Comparison of ENCODE assay signal across 16 cellular contexts in genomic region chr22:19002684-19003038, GRCh38.
DNase-seq lines count a peak whose midpoint lies in the region; ATAC-seq and TF ChIP-seq lines count a peak whose summit lies in the region.
"Had no signal": no experiment of that assay in that cellular context is flagged by ENCODE, and none has a peak within 500 bp of the region (broad histone marks: within the 10 kb centered on the region; RNA-seq: fewer than 3 reads in every experiment).

No MANE protein-coding gene starts in this region.

- H3K9me3 ChIP-seq in SK-N-SH (no peaks in the 10 kb centered on the region), ascending aorta (no peaks in the 10 kb centered on the region)

- TF ChIP-seq CTCF in SK-N-SH (IDR thresholded peaks at IDR 0.05) (no peak), brain (conservative IDR thresholded peaks at IDR 0.05) (no peak), ascending aorta (IDR thresholded peaks at IDR 0.05) (no peak)

- no peak overlapping the region for H3K9ac ChIP-seq in SK-N-SH
- H3K9ac ChIP-seq: BLaER1 treated with 17β-estradiol and CSF1 and Interleukin-3, amounts not matched to agents 10 nM and 100 nM had no signal

- ATAC-seq in SK-N-SH treated with all-trans-retinoic acid at 6 μM for 48 hours = no peak
- no peak for ATAC-seq in HG02970 (IDR thresholded peaks at IDR 0.05; ENCODE audit: low FRiP score, unreplicated experiment)
- ATAC-seq: HCT116 had no signal

- H3K79me2 ChIP-seq in SK-N-SH (ENCODE audit: insufficient read depth) = no peaks in the 10 kb centered on the region

- whole genome bisulfite sequencing in SK-N-SH (ENCODE audit: low lambda C conversion rate) = 12% methylated on average over 5 of the region's 5 CpGs

- peak overlapping the region in 2 of 5 experiments; percentile 10 to 40 for H3K4me3 Mint-ChIP-seq in brain
- H3K4me3 Mint-ChIP-seq: CD4-positive, alpha-beta T cell had no signal

- CTCF ChIA-PET in SK-N-SH (lab: Yijun Ruan, JAX) = interaction anchor here (1.2 kb wide), 1 partner anchor 14 kb away, joined by 3 read pairs; no protein-coding TSS in a partner anchor

- no peak for TF ChIP-seq RAD21 in SK-N-SH (IDR thresholded peaks at IDR 0.05; ENCODE audit: low read length)

- no peaks in the 10 kb centered on the region for H4K20me1 ChIP-seq in SK-N-SH (ENCODE audit: insufficient read depth)
- H4K20me1 ChIP-seq: BLaER1 treated with 17β-estradiol and CSF1 and Interleukin-3, amounts not matched to agents 10 nM and 100 nM had no signal

- peaks cover 31% of the 10 kb centered on the region for H3K36me3 Mint-ChIP-seq in brain

- H3K27ac ChIP-seq in SK-N-SH (ENCODE audit: low read depth in 2 of 2, low read length in 1 of 2) (no peak overlapping the region), ascending aorta (no peak overlapping the region)
- H3K27ac ChIP-seq: BLaER1 treated with 17β-estradiol and CSF1 and Interleukin-3, amounts not matched to agents 10 nM and 100 nM; RWPE1 had no signal

- H3K4me1 ChIP-seq in SK-N-SH (ENCODE audit: control insufficient read depth in 1 of 2, insufficient read depth in 2 of 2, low read depth in 1 of 2, low read length in 1 of 2) (no peaks in the 10 kb centered on the region; a peak in 2 of 4 replicates), ascending aorta (no peaks in the 10 kb centered on the region)
- H3K4me1 ChIP-seq: BLaER1 treated with 17β-estradiol and CSF1 and Interleukin-3, amounts not matched to agents 10 nM and 100 nM had no signal

- H3K27me3 ChIP-seq in SK-N-SH (ENCODE audit: insufficient read depth) (peaks cover 10% of the 10 kb centered on the region; the same call in 1 of the 2 replicates), ascending aorta (no peaks in the 10 kb centered on the region)
- H3K27me3 ChIP-seq: BLaER1 treated with 17β-estradiol and CSF1 and Interleukin-3, amounts not matched to agents 10 nM and 100 nM had no signal

- H3K4me3 ChIP-seq in SK-N-SH (ENCODE audit: low read depth in 2 of 2, low read length in 1 of 2) (no peak overlapping the region), ascending aorta (no peak overlapping the region)
- H3K4me3 ChIP-seq: BLaER1 treated with 17β-estradiol and CSF1 and Interleukin-3, amounts not matched to agents 10 nM and 100 nM had no signal

- no peaks in the 10 kb centered on the region for H3K27me3 Mint-ChIP-seq in brain

- peaks cover 20% of the 10 kb centered on the region for H3K4me1 Mint-ChIP-seq in brain

- no peaks in the 10 kb centered on the region for H3F3A ChIP-seq in SK-N-SH (replicated peaks; ENCODE audit: insufficient read depth)

- H3K36me3 ChIP-seq in SK-N-SH (replicated peaks in 1 of 2; ENCODE audit: control insufficient read depth in 1 of 2, insufficient read depth in 2 of 2, low read length in 1 of 2) = no peaks in the 10 kb centered on the region
- no peaks in the 10 kb centered on the region for H3K36me3 ChIP-seq in ascending aorta
- H3K36me3 ChIP-seq: BLaER1 treated with 17β-estradiol and CSF1 and Interleukin-3, amounts not matched to agents 10 nM and 100 nM had no signal

- intact Hi-C loops in ascending aorta (cut with DNase I) = no loop called here

- no peak overlapping the region for H2AFZ ChIP-seq in SK-N-SH (ENCODE audit: low read depth)

- DNase-seq in SK-N-SH = no peak
- DNase-seq in NOMO-1 treated with dmso at 0.1 percent for 144 hours (lab: John Stamatoyannopoulos, UW; ENCODE audit: unreplicated experiment) = peak; percentile 2
- no peak for DNase-seq in ascending aorta (ENCODE audit: low spot score in 2 of 2)
- no peak for DNase-seq in NCI-H146 treated with DMSO at 0.1 percent for 48 hours (lab: John Stamatoyannopoulos, UW; ENCODE audit: unreplicated experiment)
- DNase-seq: CD4-positive, alpha-beta T cell; KBM-7; NCI-H146; NCI-H2029; NCI-H345; NK-92 treated with Interleukin-12 subunit alpha and Interleukin-12 subunit beta, amount 100 ng/mL, for 24 hours had no signal

- POLR2A ChIA-PET in SK-N-SH (lab: Yijun Ruan, JAX) = no interaction called here

- H3K9me2 ChIP-seq in SK-N-SH = no peaks in the 10 kb centered on the region

- peak overlapping the region in 3 of 5 experiments; percentile 19 to 88 (median 24) for H3K27ac Mint-ChIP-seq in brain
- H3K27ac Mint-ChIP-seq: CD4-positive, alpha-beta T cell had no signal

- no peak overlapping the region for H3K4me2 ChIP-seq in SK-N-SH
- H3K4me2 ChIP-seq: BLaER1 treated with 17β-estradiol and CSF1 and Interleukin-3, amounts not matched to agents 10 nM and 100 nM had no signal

- peaks cover 0 to 3% (median 0%) of the 10 kb centered on the region in 5 experiments for H3K9me3 Mint-ChIP-seq in brain
- H3K9me3 Mint-ChIP-seq: CD4-positive, alpha-beta T cell had no signal

- TF ChIP-seq EP300 in SK-N-SH (IDR thresholded peaks at IDR 0.05; ENCODE audit: borderline replicate concordance in 1 of 2, low read depth in 1 of 2, low read length in 1 of 2) = no peak

TF ChIP-seq in SK-N-SH, 30 proteins besides CTCF, POLR2A, EP300 and RAD21:
- TF ChIP-seq GATA2 (CRISPR knock-in tag; IDR thresholded peaks at IDR 0.05) (peak; percentile 31; the same call in 1 of the 2 replicates), REST (IDR thresholded peaks at IDR 0.05; ENCODE audit: low read depth, low read length) (no peak), GABPA (IDR thresholded peaks at IDR 0.05; ENCODE audit: low read depth) (no peak), TAF1 (IDR thresholded peaks at IDR 0.05; ENCODE audit: borderline replicate concordance, low read depth, low read length) (no peak)

TF ChIP-seq in SK-N-SH treated with all-trans-retinoic acid at 6 μM for 48 hours, 23 proteins besides CTCF, POLR2A, EP300 and RAD21:
- TF ChIP-seq GLIS3 (CRISPR knock-in tag; IDR thresholded peaks at IDR 0.05) = no peak
- TF ChIP-seq ZNF565 (CRISPR knock-in tag; conservative IDR thresholded peaks at IDR 0.05; ENCODE audit: low read depth) = no peak
- TF ChIP-seq ZNF8 (CRISPR knock-in tag; IDR thresholded peaks at IDR 0.05) = no peak
- TF ChIP-seq CREB5 (CRISPR knock-in tag; IDR thresholded peaks at IDR 0.05; ENCODE audit: low read depth) = no peak
- no peak for TF ChIP-seq ZFP30 (CRISPR knock-in tag; IDR thresholded peaks at IDR 0.05)
- TF ChIP-seq ISL1 (CRISPR knock-in tag; IDR thresholded peaks at IDR 0.05) = no peak
- TF ChIP-seq SNAI2 (CRISPR knock-in tag; IDR thresholded peaks at IDR 0.05) = no peak
- no peak for TF ChIP-seq OSR1 (CRISPR knock-in tag; IDR thresholded peaks at IDR 0.05)
- TF ChIP-seq TSHZ2 (CRISPR knock-in tag; IDR thresholded peaks at IDR 0.05) = no peak
- no peak for TF ChIP-seq ZFP3 (CRISPR knock-in tag; IDR thresholded peaks at IDR 0.05)
- TF ChIP-seq ESRRG (CRISPR knock-in tag; IDR thresholded peaks at IDR 0.05) = no peak
- no peak for TF ChIP-seq CSDC2 (CRISPR knock-in tag; IDR thresholded peaks at IDR 0.05)
- no peak for TF ChIP-seq CSRNP3 (CRISPR knock-in tag; IDR thresholded peaks at IDR 0.05)
- no peak for TF ChIP-seq TOX (CRISPR knock-in tag; IDR thresholded peaks at IDR 0.05; ENCODE audit: borderline replicate concordance)
- no peak for TF ChIP-seq PPARA (CRISPR knock-in tag; IDR thresholded peaks at IDR 0.05; ENCODE audit: borderline replicate concordance)
- no peak for TF ChIP-seq ZC3H10 (CRISPR knock-in tag; IDR thresholded peaks at IDR 0.05)
- TF ChIP-seq RARB (CRISPR knock-in tag; IDR thresholded peaks at IDR 0.05) = no peak
